Comparison of ENCODE assay signal across 15 cellular contexts in genomic region chr5:180034564-180034963, GRCh38. TPM values are rescaled to one million over a fixed set of nuclear protein-coding genes. Genes with fewer than 3 reads are reported as not detected.
A peak's percentile ranks its signal among the peaks of the same experiment; 100 is the strongest.
DNase-seq lines count a peak whose midpoint lies in the region; FAIRE-seq and TF ChIP-seq lines count a peak whose summit lies in the region.
"Had no signal": no experiment of that assay in that cellular context is flagged by ENCODE, and none has a peak within 500 bp of the region (broad histone marks: within the 10 kb centered on the region; RNA-seq: fewer than 3 reads in every experiment).

No MANE protein-coding gene starts in this region.

- DNase-seq in GM23248 (peak; percentile 49), RCC 7860 (ENCODE audit: low spot score) (peak; percentile 44), epithelial cell of proximal tubule (ENCODE audit: low read depth) (peak; percentile 18), renal cortical epithelial cell (ENCODE audit: low read depth) (peak; percentile 57), foreskin melanocyte (no peak), NCI-H1417 treated with DMSO at 0.1 percent for 48 hours (lab: John Stamatoyannopoulos, UW) (no peak), NCI-H345 treated with DMSO at 0.1 percent for 48 hours (lab: John Stamatoyannopoulos, UW; ENCODE audit: unreplicated experiment) (no peak)
- DNase-seq in stimulated activated CD4-positive, alpha-beta T cell treated with anti-CD3 and anti-CD28 coated beads, Interleukin-4, amount 100 ng/mL, for 1 hour = no peak
- DNase-seq: activated CD4-positive, alpha-beta T cell treated with anti-CD3 and anti-CD28 coated beads, Interleukin-2, amount 10 ng/mL, durations not matched to agents 7 days and 5 days; activated CD8-positive, alpha-beta memory T cell treated with anti-CD3 and anti-CD28 coated beads, Interleukin-2, amount 50 U/mL, for 48 hours; activated gamma-delta T cell; amygdala; left ventricle myocardium superior; NCI-H187 treated with DMSO at 0.1 percent for 48 hours; nucleus accumbens had no signal

- H3K4me3 ChIP-seq in GM23248 (no peak overlapping the region), epithelial cell of proximal tubule (ENCODE audit: low read depth, low read length) (no peak overlapping the region)

- no peaks in the 10 kb centered on the region for H3F3A ChIP-seq in GM23248 (ENCODE audit: insufficient read depth)

- no peak for TF ChIP-seq CTCF in epithelial cell of proximal tubule (conservative IDR thresholded peaks at IDR 0.05; ENCODE audit: low read depth, low read length)

- H4K20me1 ChIP-seq in GM23248 (ENCODE audit: insufficient read depth) = no peaks in the 10 kb centered on the region

- H3K9me3 ChIP-seq in GM23248 (ENCODE audit: low read depth) = no peaks in the 10 kb centered on the region

- no peak overlapping the region for H3K4me2 ChIP-seq in GM23248 (ENCODE audit: unreplicated experiment)

- peak; percentile 76 for FAIRE-seq in RCC 7860 (lab: Jason Lieb, UNC)

- in situ Hi-C loops in GM23248 (cut with MboI) = no loop called here

- no peak overlapping the region for H2AFZ ChIP-seq in GM23248

- WGBS in GM23248 (ENCODE audit: low coverage in 1 of 2, low lambda C conversion rate in 2 of 2, missing lambda C conversion rate in 2 of 2), 2 experiments = 92 to 95% methylated on average over 2 of the region's 2 CpGs

- H3K4me1 ChIP-seq in GM23248 (ENCODE audit: insufficient read depth) = no peaks in the 10 kb centered on the region

- no peak overlapping the region for H3K27ac ChIP-seq in GM23248

- no peaks in the 10 kb centered on the region for H3K9me2 ChIP-seq in GM23248 (ENCODE audit: insufficient read depth)

- peaks cover 9% of the 10 kb centered on the region for H3K36me3 ChIP-seq in GM23248 (ENCODE audit: low read depth)

- H3K9ac ChIP-seq in GM23248 = no peak overlapping the region

- H3K27me3 ChIP-seq in GM23248 (replicated peaks; ENCODE audit: insufficient read depth) = no peaks in the 10 kb centered on the region

- no peaks in the 10 kb centered on the region for H3K79me2 ChIP-seq in GM23248 (ENCODE audit: insufficient read depth)

RNA-seq across cellular contexts. Expression of gene RNF130, which starts 37.0 kb away (rescaled TPM):
- total RNA-seq in GM23248 (2014; rRNA removed; shearing (Covaris generic)) = 32.9 and 49.8 TPM in 2 replicates
- polyA plus RNA-seq in GM23248 (2016; fragmentation: Nextera tagmentation; extraction: Ambion mirVana) = 27.3 and 30.4 TPM in 2 replicates
- total RNA-seq in epithelial cell of proximal tubule (28.3 and 36.6 TPM in 2 replicates), renal cortical epithelial cell (29.7 and 58.5 TPM in 2 replicates)

Comparison
In these comparisons a context has a peak if more than half of its experiments do, and no peak if none do; other contexts are left out.
1. DNase-seq: peak in GM23248 (single experiment), RCC 7860 (single experiment), epithelial cell of proximal tubule (single experiment) and renal cortical epithelial cell (single experiment); none in foreskin melanocyte (single experiment), NCI-H1417 treated with DMSO at 0.1 percent for 48 hours (single experiment), stimulated activated CD4-positive, alpha-beta T cell treated with anti-CD3 and anti-CD28 coated beads, Interleukin-4, amount 100 ng/mL, for 1 hour (single experiment) and NCI-H345 treated with DMSO at 0.1 percent for 48 hours (single experiment).